ENCODE assay signal across 1 cellular context in genomic region chr5:176360894-176361436, GRCh38.
A peak's percentile ranks its signal among the peaks of the same experiment; 100 is the strongest.
TF ChIP-seq lines count a peak whose summit lies in the region.

No MANE protein-coding gene starts in this region.

TF ChIP-seq in K562, 482 proteins besides CTCF, POLR2A, EP300 and RAD21:
- TF ChIP-seq RFX5 (IDR thresholded peaks at IDR 0.05; ENCODE audit: low read depth, low read length) (no peak), RERE (CRISPR knock-in tag; IDR thresholded peaks at IDR 0.05; ENCODE audit: borderline replicate concordance) (0 out of 2 replicates have a peak, but pooled peaks have one; percentile 57), ZNF140 (CRISPR knock-in tag; IDR thresholded peaks at IDR 0.05) (no peak), C11orf30 (IDR thresholded peaks at IDR 0.05; ENCODE audit: low read depth) (no peak), ZNF24 (IDR thresholded peaks at IDR 0.05) (no peak), ZNF75A (CRISPR knock-in tag; IDR thresholded peaks at IDR 0.05) (no peak), RUNX1 (IDR thresholded peaks at IDR 0.05; ENCODE audit: low read depth) (no peak), FOS (IDR thresholded peaks at IDR 0.05; ENCODE audit: extremely low read depth, insufficient read length) (no peak), SREBF1 (IDR thresholded peaks at IDR 0.05; ENCODE audit: borderline replicate concordance, low read depth, low read length) (no peak), KAT7 (CRISPR knock-in tag; IDR thresholded peaks at IDR 0.05; ENCODE audit: borderline replicate concordance) (peak; percentile 87; the same call in 1 of the 2 replicates), ZC3H11A (IDR thresholded peaks at IDR 0.05; ENCODE audit: low read depth, low read length) (no peak), NONO (IDR thresholded peaks at IDR 0.05; ENCODE audit: low read depth in 2 of 2, low read length in 1 of 2) (no peak), ZNF408 (CRISPR knock-in tag; IDR thresholded peaks at IDR 0.05; ENCODE audit: low read depth) (no peak), ZNF57 (CRISPR knock-in tag; IDR thresholded peaks at IDR 0.05) (no peak), POLR3A (IDR thresholded peaks at IDR 0.05; ENCODE audit: borderline replicate concordance, extremely low read depth, insufficient read depth, insufficient read length) (no peak), TEAD2 (tag; IDR thresholded peaks at IDR 0.05) (no peak), ZNF3 (CRISPR knock-in tag; IDR thresholded peaks at IDR 0.05) (no peak), RBM14 (IDR thresholded peaks at IDR 0.05; ENCODE audit: borderline replicate concordance, insufficient read depth, low read depth, low read length) (no peak), CREM (IDR thresholded peaks at IDR 0.05; ENCODE audit: low read depth) (no peak), ZNF232 (CRISPR knock-in tag; IDR thresholded peaks at IDR 0.05) (no peak), HMGN3 (IDR thresholded peaks at IDR 0.05; ENCODE audit: borderline replicate concordance, extremely low read depth, insufficient read length, low read depth, low read length) (no peak), PHF21A (IDR thresholded peaks at IDR 0.05; ENCODE audit: borderline replicate concordance, low read depth) (no peak), TBL1XR1 (IDR thresholded peaks at IDR 0.05; ENCODE audit: low read length in 2 of 2) (no peak), SPI1 (IDR thresholded peaks at IDR 0.05; ENCODE audit: borderline replicate concordance, low read depth, low read length) (0 out of 2 replicates have a peak, but pooled peaks have one; percentile 22), ETV6 (IDR thresholded peaks at IDR 0.05; ENCODE audit: borderline replicate concordance in 1 of 2, low read depth in 2 of 2, low read length in 1 of 2) (no peak), ETV6 (CRISPR knock-in tag; IDR thresholded peaks at IDR 0.05; ENCODE audit: borderline replicate concordance) (0 out of 2 replicates have a peak, but pooled peaks have one; percentile 13), CTCFL (IDR thresholded peaks at IDR 0.05; ENCODE audit: borderline replicate concordance, insufficient read depth, low read depth, low read length, poor library complexity, severe bottlenecking) (no peak), ZBTB1 (CRISPR knock-in tag; IDR thresholded peaks at IDR 0.05; ENCODE audit: borderline replicate concordance, low read depth) (no peak), BACH1 (tag; IDR thresholded peaks at IDR 0.05) (no peak), GTF2F1 (IDR thresholded peaks at IDR 0.05; ENCODE audit: low read depth, low read length) (no peak)
- TF ChIP-seq, protein P1, sequence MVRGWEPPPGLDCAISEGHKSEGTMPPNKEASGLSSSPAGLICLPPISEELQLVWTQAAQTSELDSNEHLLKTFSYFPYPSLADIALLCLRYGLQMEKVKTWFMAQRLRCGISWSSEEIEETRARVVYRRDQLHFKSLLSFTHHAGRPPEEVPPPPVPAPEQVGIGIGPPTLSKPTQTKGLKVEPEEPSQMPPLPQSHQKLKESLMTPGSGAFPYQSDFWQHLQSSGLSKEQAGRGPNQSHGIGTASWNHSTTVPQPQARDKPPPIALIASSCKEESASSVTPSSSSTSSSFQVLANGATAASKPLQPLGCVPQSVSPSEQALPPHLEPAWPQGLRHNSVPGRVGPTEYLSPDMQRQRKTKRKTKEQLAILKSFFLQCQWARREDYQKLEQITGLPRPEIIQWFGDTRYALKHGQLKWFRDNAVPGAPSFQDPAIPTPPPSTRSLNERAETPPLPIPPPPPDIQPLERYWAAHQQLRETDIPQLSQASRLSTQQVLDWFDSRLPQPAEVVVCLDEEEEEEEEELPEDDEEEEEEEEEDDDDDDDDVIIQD (CRISPR knock-in tag; IDR thresholded peaks at IDR 0.05) = no peak
- TF ChIP-seq, protein P2, sequence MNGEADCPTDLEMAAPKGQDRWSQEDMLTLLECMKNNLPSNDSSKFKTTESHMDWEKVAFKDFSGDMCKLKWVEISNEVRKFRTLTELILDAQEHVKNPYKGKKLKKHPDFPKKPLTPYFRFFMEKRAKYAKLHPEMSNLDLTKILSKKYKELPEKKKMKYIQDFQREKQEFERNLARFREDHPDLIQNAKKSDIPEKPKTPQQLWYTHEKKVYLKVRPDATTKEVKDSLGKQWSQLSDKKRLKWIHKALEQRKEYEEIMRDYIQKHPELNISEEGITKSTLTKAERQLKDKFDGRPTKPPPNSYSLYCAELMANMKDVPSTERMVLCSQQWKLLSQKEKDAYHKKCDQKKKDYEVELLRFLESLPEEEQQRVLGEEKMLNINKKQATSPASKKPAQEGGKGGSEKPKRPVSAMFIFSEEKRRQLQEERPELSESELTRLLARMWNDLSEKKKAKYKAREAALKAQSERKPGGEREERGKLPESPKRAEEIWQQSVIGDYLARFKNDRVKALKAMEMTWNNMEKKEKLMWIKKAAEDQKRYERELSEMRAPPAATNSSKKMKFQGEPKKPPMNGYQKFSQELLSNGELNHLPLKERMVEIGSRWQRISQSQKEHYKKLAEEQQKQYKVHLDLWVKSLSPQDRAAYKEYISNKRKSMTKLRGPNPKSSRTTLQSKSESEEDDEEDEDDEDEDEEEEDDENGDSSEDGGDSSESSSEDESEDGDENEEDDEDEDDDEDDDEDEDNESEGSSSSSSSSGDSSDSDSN (IDR thresholded peaks at IDR 0.05; ENCODE audit: borderline replicate concordance in 1 of 2, low read depth in 2 of 2, low read length in 2 of 2) = 0 out of 4 replicates have a peak, but pooled peaks of 1 of the 2 experiments have one; percentile 39
- TF ChIP-seq, protein P3, sequence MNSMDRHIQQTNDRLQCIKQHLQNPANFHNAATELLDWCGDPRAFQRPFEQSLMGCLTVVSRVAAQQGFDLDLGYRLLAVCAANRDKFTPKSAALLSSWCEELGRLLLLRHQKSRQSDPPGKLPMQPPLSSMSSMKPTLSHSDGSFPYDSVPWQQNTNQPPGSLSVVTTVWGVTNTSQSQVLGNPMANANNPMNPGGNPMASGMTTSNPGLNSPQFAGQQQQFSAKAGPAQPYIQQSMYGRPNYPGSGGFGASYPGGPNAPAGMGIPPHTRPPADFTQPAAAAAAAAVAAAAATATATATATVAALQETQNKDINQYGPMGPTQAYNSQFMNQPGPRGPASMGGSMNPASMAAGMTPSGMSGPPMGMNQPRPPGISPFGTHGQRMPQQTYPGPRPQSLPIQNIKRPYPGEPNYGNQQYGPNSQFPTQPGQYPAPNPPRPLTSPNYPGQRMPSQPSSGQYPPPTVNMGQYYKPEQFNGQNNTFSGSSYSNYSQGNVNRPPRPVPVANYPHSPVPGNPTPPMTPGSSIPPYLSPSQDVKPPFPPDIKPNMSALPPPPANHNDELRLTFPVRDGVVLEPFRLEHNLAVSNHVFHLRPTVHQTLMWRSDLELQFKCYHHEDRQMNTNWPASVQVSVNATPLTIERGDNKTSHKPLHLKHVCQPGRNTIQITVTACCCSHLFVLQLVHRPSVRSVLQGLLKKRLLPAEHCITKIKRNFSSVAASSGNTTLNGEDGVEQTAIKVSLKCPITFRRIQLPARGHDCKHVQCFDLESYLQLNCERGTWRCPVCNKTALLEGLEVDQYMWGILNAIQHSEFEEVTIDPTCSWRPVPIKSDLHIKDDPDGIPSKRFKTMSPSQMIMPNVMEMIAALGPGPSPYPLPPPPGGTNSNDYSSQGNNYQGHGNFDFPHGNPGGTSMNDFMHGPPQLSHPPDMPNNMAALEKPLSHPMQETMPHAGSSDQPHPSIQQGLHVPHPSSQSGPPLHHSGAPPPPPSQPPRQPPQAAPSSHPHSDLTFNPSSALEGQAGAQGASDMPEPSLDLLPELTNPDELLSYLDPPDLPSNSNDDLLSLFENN (IDR thresholded peaks at IDR 0.05; ENCODE audit: low read depth in 2 of 2, low read length in 2 of 2) = no peak
- TF ChIP-seq, protein P4, sequence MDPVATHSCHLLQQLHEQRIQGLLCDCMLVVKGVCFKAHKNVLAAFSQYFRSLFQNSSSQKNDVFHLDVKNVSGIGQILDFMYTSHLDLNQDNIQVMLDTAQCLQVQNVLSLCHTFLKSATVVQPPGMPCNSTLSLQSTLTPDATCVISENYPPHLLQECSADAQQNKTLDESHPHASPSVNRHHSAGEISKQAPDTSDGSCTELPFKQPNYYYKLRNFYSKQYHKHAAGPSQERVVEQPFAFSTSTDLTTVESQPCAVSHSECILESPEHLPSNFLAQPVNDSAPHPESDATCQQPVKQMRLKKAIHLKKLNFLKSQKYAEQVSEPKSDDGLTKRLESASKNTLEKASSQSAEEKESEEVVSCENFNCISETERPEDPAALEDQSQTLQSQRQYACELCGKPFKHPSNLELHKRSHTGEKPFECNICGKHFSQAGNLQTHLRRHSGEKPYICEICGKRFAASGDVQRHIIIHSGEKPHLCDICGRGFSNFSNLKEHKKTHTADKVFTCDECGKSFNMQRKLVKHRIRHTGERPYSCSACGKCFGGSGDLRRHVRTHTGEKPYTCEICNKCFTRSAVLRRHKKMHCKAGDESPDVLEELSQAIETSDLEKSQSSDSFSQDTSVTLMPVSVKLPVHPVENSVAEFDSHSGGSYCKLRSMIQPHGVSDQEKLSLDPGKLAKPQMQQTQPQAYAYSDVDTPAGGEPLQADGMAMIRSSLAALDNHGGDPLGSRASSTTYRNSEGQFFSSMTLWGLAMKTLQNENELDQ (CRISPR knock-in tag; IDR thresholded peaks at IDR 0.05; ENCODE audit: borderline replicate concordance) = no peak
